ENCODE assay signal across 1 cellular context in genomic region chr2:135004005-135004746, GRCh38.
TF ChIP-seq lines count a peak whose summit lies in the region.

No MANE protein-coding gene starts in this region.

TF ChIP-seq in HepG2, 621 proteins besides CTCF, POLR2A, EP300 and RAD21 (continued from another document and continues in another):
- TF ChIP-seq MYPOP (CRISPR knock-in tag; IDR thresholded peaks at IDR 0.05) (peak; percentile 33; the same call in 1 of the 2 replicates), ZNF20 (CRISPR knock-in tag; IDR thresholded peaks at IDR 0.05) (no peak), NONO (IDR thresholded peaks at IDR 0.05) (no peak), NONO (CRISPR knock-in tag; conservative IDR thresholded peaks at IDR 0.05) (0 out of 2 replicates have a peak, but pooled peaks have one; percentile 32), SP4 (CRISPR knock-in tag; IDR thresholded peaks at IDR 0.05) (no peak), CBX2 (IDR thresholded peaks at IDR 0.05; ENCODE audit: low read depth, low read length) (no peak), CBX2 (CRISPR knock-in tag; IDR thresholded peaks at IDR 0.05; ENCODE audit: low read depth) (no peak), REXO4 (CRISPR knock-in tag; IDR thresholded peaks at IDR 0.05; ENCODE audit: borderline replicate concordance) (no peak), MLX (CRISPR knock-in tag; IDR thresholded peaks at IDR 0.05) (no peak), ZSCAN20 (CRISPR knock-in tag; IDR thresholded peaks at IDR 0.05; ENCODE audit: borderline replicate concordance) (no peak), ZNF317 (CRISPR knock-in tag; IDR thresholded peaks at IDR 0.05) (0 out of 2 replicates have a peak, but pooled peaks have one; percentile 34), MXI1 (IDR thresholded peaks at IDR 0.05; ENCODE audit: borderline replicate concordance, low read depth, low read length) (peak; percentile 32; the same call in 1 of the 3 replicates), FOXA1 (IDR thresholded peaks at IDR 0.05) (no peak), FOXA1 (CRISPR knock-in tag; IDR thresholded peaks at IDR 0.05) (no peak), GATAD2A (CRISPR knock-in tag; IDR thresholded peaks at IDR 0.05) (0 out of 2 replicates have a peak, but pooled peaks have one; percentile 37), GABPB1 (CRISPR knock-in tag; IDR thresholded peaks at IDR 0.05) (0 out of 2 replicates have a peak, but pooled peaks have one; percentile 20), KDM5A (IDR thresholded peaks at IDR 0.05; ENCODE audit: borderline replicate concordance, low read length) (no peak), ZNF570 (CRISPR knock-in tag; IDR thresholded peaks at IDR 0.05; ENCODE audit: borderline replicate concordance) (no peak), SMARCE1 (IDR thresholded peaks at IDR 0.05; ENCODE audit: borderline replicate concordance) (no peak), SALL1 (CRISPR knock-in tag; IDR thresholded peaks at IDR 0.05) (peak; percentile 65), ZKSCAN5 (CRISPR knock-in tag; IDR thresholded peaks at IDR 0.05) (0 out of 2 replicates have a peak, but pooled peaks have one; percentile 15), AHDC1 (CRISPR knock-in tag; IDR thresholded peaks at IDR 0.05; ENCODE audit: borderline replicate concordance) (no peak), PHF21A (CRISPR knock-in tag; IDR thresholded peaks at IDR 0.05) (no peak), ADNP (CRISPR knock-in tag; IDR thresholded peaks at IDR 0.05) (no peak), YEATS4 (CRISPR knock-in tag; IDR thresholded peaks at IDR 0.05; ENCODE audit: borderline replicate concordance) (no peak), ZNF136 (CRISPR knock-in tag; IDR thresholded peaks at IDR 0.05; ENCODE audit: low read depth) (peak; percentile 67; the same call in 1 of the 2 replicates), ATF1 (CRISPR knock-in tag; IDR thresholded peaks at IDR 0.05) (no peak), IRF2 (CRISPR knock-in tag; IDR thresholded peaks at IDR 0.05) (peak; percentile 73; the same call in 1 of the 2 replicates), MIER2 (CRISPR knock-in tag; IDR thresholded peaks at IDR 0.05) (0 out of 2 replicates have a peak, but pooled peaks have one; percentile 26), ETV5 (CRISPR knock-in tag; IDR thresholded peaks at IDR 0.05; ENCODE audit: borderline replicate concordance) (no peak), FOSL2 (CRISPR knock-in tag; IDR thresholded peaks at IDR 0.05) (peak; percentile 46; the same call in 1 of the 2 replicates), MIXL1 (CRISPR knock-in tag; IDR thresholded peaks at IDR 0.05) (0 out of 2 replicates have a peak, but pooled peaks have one; percentile 61), HNF4G (IDR thresholded peaks at IDR 0.05; ENCODE audit: borderline replicate concordance, low read depth, low read length) (no peak), HNF4G (CRISPR knock-in tag; IDR thresholded peaks at IDR 0.05; ENCODE audit: borderline replicate concordance, low read depth) (no peak), SP1 (IDR thresholded peaks at IDR 0.05) (no peak), SP1 (CRISPR knock-in tag; IDR thresholded peaks at IDR 0.05) (0 out of 2 replicates have a peak, but pooled peaks have one; percentile 29), KMT2B (CRISPR knock-in tag; IDR thresholded peaks at IDR 0.05) (no peak), ELF3 (CRISPR knock-in tag; IDR thresholded peaks at IDR 0.05) (peak; percentile 44; the same call in 1 of the 2 replicates), ZNF687 (CRISPR knock-in tag; IDR thresholded peaks at IDR 0.05) (peak; percentile 49), NCOA2 (CRISPR knock-in tag; IDR thresholded peaks at IDR 0.05) (0 out of 2 replicates have a peak, but pooled peaks have one; percentile 8), TRAFD1 (CRISPR knock-in tag; IDR thresholded peaks at IDR 0.05; ENCODE audit: borderline replicate concordance) (no peak), MXD4 (CRISPR knock-in tag; IDR thresholded peaks at IDR 0.05) (peak; percentile 6; the same call in 1 of the 2 replicates), HES4 (CRISPR knock-in tag; IDR thresholded peaks at IDR 0.05; ENCODE audit: borderline replicate concordance) (no peak), ZNF672 (CRISPR knock-in tag; IDR thresholded peaks at IDR 0.05) (no peak), TAF15 (IDR thresholded peaks at IDR 0.05; ENCODE audit: low read depth, low read length, poor library complexity, severe bottlenecking) (no peak), SOX6 (IDR thresholded peaks at IDR 0.05) (no peak), SOX6 (CRISPR knock-in tag; IDR thresholded peaks at IDR 0.05) (peak; percentile 29; the same call in 1 of the 2 replicates), ERF (CRISPR knock-in tag; IDR thresholded peaks at IDR 0.05) (peak; percentile 70), RFXAP (CRISPR knock-in tag; IDR thresholded peaks at IDR 0.05; ENCODE audit: borderline replicate concordance) (no peak), GATAD1 (CRISPR knock-in tag; IDR thresholded peaks at IDR 0.05) (peak; percentile 44), ZNF547 (CRISPR knock-in tag; IDR thresholded peaks at IDR 0.05) (no peak), FOXK2 (IDR thresholded peaks at IDR 0.05) (no peak)
- TF ChIP-seq, protein P1, sequence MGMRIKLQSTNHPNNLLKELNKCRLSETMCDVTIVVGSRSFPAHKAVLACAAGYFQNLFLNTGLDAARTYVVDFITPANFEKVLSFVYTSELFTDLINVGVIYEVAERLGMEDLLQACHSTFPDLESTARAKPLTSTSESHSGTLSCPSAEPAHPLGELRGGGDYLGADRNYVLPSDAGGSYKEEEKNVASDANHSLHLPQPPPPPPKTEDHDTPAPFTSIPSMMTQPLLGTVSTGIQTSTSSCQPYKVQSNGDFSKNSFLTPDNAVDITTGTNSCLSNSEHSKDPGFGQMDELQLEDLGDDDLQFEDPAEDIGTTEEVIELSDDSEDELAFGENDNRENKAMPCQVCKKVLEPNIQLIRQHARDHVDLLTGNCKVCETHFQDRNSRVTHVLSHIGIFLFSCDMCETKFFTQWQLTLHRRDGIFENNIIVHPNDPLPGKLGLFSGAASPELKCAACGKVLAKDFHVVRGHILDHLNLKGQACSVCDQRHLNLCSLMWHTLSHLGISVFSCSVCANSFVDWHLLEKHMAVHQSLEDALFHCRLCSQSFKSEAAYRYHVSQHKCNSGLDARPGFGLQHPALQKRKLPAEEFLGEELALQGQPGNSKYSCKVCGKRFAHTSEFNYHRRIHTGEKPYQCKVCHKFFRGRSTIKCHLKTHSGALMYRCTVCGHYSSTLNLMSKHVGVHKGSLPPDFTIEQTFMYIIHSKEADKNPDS (CRISPR knock-in tag; IDR thresholded peaks at IDR 0.05), result no peak
- TF ChIP-seq, protein P2, sequence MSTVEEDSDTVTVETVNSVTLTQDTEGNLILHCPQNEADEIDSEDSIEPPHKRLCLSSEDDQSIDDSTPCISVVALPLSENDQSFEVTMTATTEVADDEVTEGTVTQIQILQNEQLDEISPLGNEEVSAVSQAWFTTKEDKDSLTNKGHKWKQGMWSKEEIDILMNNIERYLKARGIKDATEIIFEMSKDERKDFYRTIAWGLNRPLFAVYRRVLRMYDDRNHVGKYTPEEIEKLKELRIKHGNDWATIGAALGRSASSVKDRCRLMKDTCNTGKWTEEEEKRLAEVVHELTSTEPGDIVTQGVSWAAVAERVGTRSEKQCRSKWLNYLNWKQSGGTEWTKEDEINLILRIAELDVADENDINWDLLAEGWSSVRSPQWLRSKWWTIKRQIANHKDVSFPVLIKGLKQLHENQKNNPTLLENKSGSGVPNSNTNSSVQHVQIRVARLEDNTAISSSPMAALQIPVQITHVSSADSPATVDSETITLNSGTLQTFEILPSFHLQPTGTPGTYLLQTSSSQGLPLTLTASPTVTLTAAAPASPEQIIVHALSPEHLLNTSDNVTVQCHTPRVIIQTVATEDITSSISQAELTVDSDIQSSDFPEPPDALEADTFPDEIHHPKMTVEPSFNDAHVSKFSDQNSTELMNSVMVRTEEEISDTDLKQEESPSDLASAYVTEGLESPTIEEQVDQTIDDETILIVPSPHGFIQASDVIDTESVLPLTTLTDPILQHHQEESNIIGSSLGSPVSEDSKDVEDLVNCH (CRISPR knock-in tag; IDR thresholded peaks at IDR 0.05), result no peak
- TF ChIP-seq, protein P3, sequence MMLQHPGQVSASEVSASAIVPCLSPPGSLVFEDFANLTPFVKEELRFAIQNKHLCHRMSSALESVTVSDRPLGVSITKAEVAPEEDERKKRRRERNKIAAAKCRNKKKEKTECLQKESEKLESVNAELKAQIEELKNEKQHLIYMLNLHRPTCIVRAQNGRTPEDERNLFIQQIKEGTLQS (CRISPR knock-in tag; IDR thresholded peaks at IDR 0.05), result no peak
